Comparison of ENCODE assay signal across 14 cellular contexts in the genomic region with DNA sequence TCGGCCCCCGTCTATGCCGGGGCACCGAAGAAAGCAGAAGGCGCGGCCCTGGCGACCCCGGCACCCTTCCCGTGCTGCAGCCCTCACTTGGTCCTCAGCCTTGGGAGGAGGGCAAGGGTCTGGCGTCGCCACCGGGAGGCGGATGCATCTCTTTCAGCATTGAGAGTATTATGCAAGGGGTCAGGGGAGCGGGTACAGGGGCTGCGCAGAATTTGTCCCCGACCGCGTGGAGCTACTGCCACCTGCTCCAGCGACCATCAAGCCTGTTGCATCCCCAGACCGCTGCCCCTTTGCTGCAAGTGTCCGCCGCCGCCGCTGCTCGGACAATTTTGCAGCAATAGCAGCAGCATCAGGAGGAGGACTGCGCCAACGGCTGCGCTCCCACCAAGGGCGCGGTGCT. TPM values are rescaled to one million over a fixed set of nuclear protein-coding genes. Genes with fewer than 3 reads are reported as not detected.
"Had no signal": no experiment of that assay in that cellular context is flagged by ENCODE, and none has a peak within 500 bp of the region (broad histone marks: within the 10 kb centered on the region; RNA-seq: fewer than 3 reads in every experiment).

No MANE protein-coding gene starts in this region.

RNA-seq across cellular contexts. Expression of a gene that starts 1.1 kb away (rescaled TPM):
- total RNA-seq: activated B cell treated with CpG ODN at 0.5 μM for 24 hours; activated CD4-positive, alpha-beta memory T cell treated with anti-CD3 and anti-CD28 coated beads for 36 hours; activated CD4-positive, alpha-beta memory T cell treated with anti-CD3 and anti-CD28 coated beads, Interleukin-2, amount 10 ng/mL, durations not matched to agents 7 days and 5 days; activated CD4-positive, alpha-beta T cell treated with anti-CD3 and anti-CD28 coated beads for 36 hours; activated CD4-positive, alpha-beta T cell treated with anti-CD3 and anti-CD28 coated beads, Interleukin-2, amount 10 ng/mL, durations not matched to agents 24 days and 14 days; T-helper 17 cell; T-helper 2 cell treated with Interferon-gamma antibody and Interleukin-4, amounts not matched to agents 100 ng/mL and 5 ng/mL, for 36 hours; WTC11 had no signal

RNA-seq across cellular contexts. Expression of a gene that starts 52.6 kb away (rescaled TPM):
- total RNA-seq: activated B cell treated with CpG ODN at 0.5 μM for 24 hours; activated CD4-positive, alpha-beta memory T cell treated with anti-CD3 and anti-CD28 coated beads for 36 hours; activated CD4-positive, alpha-beta memory T cell treated with anti-CD3 and anti-CD28 coated beads, Interleukin-2, amount 10 ng/mL, durations not matched to agents 7 days and 5 days; activated CD4-positive, alpha-beta T cell treated with anti-CD3 and anti-CD28 coated beads for 36 hours; activated CD4-positive, alpha-beta T cell treated with anti-CD3 and anti-CD28 coated beads, Interleukin-2, amount 10 ng/mL, durations not matched to agents 24 days and 14 days; activated CD4-positive, alpha-beta T cell treated with anti-CD3 and anti-CD28 coated beads, Interleukin-2, amount 10 ng/mL, durations not matched to agents 7 days and 5 days; activated CD8-positive, alpha-beta memory T cell treated with anti-CD3 and anti-CD28 coated beads for 36 hours; activated CD8-positive, alpha-beta memory T cell treated with anti-CD3 and anti-CD28 coated beads, Interleukin-2, amount 10 ng/mL, durations not matched to agents 7 days and 5 days; activated CD8-positive, alpha-beta T cell treated with anti-CD3 and anti-CD28 coated beads for 36 hours; activated CD8-positive, alpha-beta T cell treated with anti-CD3 and anti-CD28 coated beads, Interleukin-2, amount 10 ng/mL, durations not matched to agents 7 days and 5 days; T-helper 1 cell treated with Interleukin-12 subunit alpha and Interleukin-12 subunit beta and Interleukin-4 antibody, amounts not matched to agents 30 ng/mL and 1 ng/mL, for 36 hours; T-helper 2 cell treated with Interferon-gamma antibody and Interleukin-4, amounts not matched to agents 100 ng/mL and 5 ng/mL, for 36 hours had no signal
